1 cellular context compared by ENCODE assay signal in genomic region chr14:35826218-35826951, GRCh38.
A peak's percentile ranks its signal among the peaks of the same experiment; 100 is the strongest.
TF ChIP-seq lines count a peak whose summit lies in the region.

Gene BRMS1L, plus strand, starts transcription at chr14:35826338. Its CDS starts 179 bp downstream, at chr14:35826517.

TF ChIP-seq in HepG2, 621 proteins besides CTCF, POLR2A, EP300 and RAD21 (continued from another document and continues in another):
- TF ChIP-seq, protein P1, sequence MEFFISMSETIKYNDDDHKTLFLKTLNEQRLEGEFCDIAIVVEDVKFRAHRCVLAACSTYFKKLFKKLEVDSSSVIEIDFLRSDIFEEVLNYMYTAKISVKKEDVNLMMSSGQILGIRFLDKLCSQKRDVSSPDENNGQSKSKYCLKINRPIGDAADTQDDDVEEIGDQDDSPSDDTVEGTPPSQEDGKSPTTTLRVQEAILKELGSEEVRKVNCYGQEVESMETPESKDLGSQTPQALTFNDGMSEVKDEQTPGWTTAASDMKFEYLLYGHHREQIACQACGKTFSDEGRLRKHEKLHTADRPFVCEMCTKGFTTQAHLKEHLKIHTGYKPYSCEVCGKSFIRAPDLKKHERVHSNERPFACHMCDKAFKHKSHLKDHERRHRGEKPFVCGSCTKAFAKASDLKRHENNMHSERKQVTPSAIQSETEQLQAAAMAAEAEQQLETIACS (CRISPR knock-in tag; IDR thresholded peaks at IDR 0.05), result peak; percentile 64
- TF ChIP-seq MXD4 (CRISPR knock-in tag; IDR thresholded peaks at IDR 0.05), result peak; percentile 99
- TF ChIP-seq FOXP1 (IDR thresholded peaks at IDR 0.05), result no peak
- no peak; the same call in 1 of the 2 replicates for TF ChIP-seq FOXP1 (CRISPR knock-in tag; IDR thresholded peaks at IDR 0.05)
- peak; percentile 63; the same call in 1 of the 2 replicates for TF ChIP-seq ZSCAN12 (CRISPR knock-in tag; IDR thresholded peaks at IDR 0.05)
- TF ChIP-seq REL (CRISPR knock-in tag; conservative IDR thresholded peaks at IDR 0.05), result peak; percentile 98
- no peak; the same call in 1 of the 2 replicates for TF ChIP-seq ZNF841 (CRISPR knock-in tag; IDR thresholded peaks at IDR 0.05; ENCODE audit: borderline replicate concordance)
- peak; percentile 99 for TF ChIP-seq SMYD3 (CRISPR knock-in tag; IDR thresholded peaks at IDR 0.05)
- TF ChIP-seq MZF1 (CRISPR knock-in tag; IDR thresholded peaks at IDR 0.05; ENCODE audit: borderline replicate concordance), result peak; percentile 94; the same call in 1 of the 2 replicates
- TF ChIP-seq ZSCAN9 (CRISPR knock-in tag; IDR thresholded peaks at IDR 0.05; ENCODE audit: borderline replicate concordance), result peak; percentile 87
- TF ChIP-seq GTF3A (CRISPR knock-in tag; conservative IDR thresholded peaks at IDR 0.05), result peak; percentile 97
- peak; percentile 97 for TF ChIP-seq NFYB (CRISPR knock-in tag; IDR thresholded peaks at IDR 0.05)
- TF ChIP-seq KDM4B (CRISPR knock-in tag; IDR thresholded peaks at IDR 0.05), result peak; percentile 97
- peak; percentile 96 for TF ChIP-seq ZNF331 (CRISPR knock-in tag; IDR thresholded peaks at IDR 0.05)
- TF ChIP-seq, protein P2, sequence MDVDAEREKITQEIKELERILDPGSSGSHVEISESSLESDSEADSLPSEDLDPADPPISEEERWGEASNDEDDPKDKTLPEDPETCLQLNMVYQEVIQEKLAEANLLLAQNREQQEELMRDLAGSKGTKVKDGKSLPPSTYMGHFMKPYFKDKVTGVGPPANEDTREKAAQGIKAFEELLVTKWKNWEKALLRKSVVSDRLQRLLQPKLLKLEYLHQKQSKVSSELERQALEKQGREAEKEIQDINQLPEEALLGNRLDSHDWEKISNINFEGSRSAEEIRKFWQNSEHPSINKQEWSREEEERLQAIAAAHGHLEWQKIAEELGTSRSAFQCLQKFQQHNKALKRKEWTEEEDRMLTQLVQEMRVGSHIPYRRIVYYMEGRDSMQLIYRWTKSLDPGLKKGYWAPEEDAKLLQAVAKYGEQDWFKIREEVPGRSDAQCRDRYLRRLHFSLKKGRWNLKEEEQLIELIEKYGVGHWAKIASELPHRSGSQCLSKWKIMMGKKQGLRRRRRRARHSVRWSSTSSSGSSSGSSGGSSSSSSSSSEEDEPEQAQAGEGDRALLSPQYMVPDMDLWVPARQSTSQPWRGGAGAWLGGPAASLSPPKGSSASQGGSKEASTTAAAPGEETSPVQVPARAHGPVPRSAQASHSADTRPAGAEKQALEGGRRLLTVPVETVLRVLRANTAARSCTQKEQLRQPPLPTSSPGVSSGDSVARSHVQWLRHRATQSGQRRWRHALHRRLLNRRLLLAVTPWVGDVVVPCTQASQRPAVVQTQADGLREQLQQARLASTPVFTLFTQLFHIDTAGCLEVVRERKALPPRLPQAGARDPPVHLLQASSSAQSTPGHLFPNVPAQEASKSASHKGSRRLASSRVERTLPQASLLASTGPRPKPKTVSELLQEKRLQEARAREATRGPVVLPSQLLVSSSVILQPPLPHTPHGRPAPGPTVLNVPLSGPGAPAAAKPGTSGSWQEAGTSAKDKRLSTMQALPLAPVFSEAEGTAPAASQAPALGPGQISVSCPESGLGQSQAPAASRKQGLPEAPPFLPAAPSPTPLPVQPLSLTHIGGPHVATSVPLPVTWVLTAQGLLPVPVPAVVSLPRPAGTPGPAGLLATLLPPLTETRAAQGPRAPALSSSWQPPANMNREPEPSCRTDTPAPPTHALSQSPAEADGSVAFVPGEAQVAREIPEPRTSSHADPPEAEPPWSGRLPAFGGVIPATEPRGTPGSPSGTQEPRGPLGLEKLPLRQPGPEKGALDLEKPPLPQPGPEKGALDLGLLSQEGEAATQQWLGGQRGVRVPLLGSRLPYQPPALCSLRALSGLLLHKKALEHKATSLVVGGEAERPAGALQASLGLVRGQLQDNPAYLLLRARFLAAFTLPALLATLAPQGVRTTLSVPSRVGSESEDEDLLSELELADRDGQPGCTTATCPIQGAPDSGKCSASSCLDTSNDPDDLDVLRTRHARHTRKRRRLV (CRISPR knock-in tag; IDR thresholded peaks at IDR 0.05), result peak; percentile 99
- TF ChIP-seq ZFP36L2 (CRISPR knock-in tag; IDR thresholded peaks at IDR 0.05), result peak; percentile 98
- TF ChIP-seq, protein P3, sequence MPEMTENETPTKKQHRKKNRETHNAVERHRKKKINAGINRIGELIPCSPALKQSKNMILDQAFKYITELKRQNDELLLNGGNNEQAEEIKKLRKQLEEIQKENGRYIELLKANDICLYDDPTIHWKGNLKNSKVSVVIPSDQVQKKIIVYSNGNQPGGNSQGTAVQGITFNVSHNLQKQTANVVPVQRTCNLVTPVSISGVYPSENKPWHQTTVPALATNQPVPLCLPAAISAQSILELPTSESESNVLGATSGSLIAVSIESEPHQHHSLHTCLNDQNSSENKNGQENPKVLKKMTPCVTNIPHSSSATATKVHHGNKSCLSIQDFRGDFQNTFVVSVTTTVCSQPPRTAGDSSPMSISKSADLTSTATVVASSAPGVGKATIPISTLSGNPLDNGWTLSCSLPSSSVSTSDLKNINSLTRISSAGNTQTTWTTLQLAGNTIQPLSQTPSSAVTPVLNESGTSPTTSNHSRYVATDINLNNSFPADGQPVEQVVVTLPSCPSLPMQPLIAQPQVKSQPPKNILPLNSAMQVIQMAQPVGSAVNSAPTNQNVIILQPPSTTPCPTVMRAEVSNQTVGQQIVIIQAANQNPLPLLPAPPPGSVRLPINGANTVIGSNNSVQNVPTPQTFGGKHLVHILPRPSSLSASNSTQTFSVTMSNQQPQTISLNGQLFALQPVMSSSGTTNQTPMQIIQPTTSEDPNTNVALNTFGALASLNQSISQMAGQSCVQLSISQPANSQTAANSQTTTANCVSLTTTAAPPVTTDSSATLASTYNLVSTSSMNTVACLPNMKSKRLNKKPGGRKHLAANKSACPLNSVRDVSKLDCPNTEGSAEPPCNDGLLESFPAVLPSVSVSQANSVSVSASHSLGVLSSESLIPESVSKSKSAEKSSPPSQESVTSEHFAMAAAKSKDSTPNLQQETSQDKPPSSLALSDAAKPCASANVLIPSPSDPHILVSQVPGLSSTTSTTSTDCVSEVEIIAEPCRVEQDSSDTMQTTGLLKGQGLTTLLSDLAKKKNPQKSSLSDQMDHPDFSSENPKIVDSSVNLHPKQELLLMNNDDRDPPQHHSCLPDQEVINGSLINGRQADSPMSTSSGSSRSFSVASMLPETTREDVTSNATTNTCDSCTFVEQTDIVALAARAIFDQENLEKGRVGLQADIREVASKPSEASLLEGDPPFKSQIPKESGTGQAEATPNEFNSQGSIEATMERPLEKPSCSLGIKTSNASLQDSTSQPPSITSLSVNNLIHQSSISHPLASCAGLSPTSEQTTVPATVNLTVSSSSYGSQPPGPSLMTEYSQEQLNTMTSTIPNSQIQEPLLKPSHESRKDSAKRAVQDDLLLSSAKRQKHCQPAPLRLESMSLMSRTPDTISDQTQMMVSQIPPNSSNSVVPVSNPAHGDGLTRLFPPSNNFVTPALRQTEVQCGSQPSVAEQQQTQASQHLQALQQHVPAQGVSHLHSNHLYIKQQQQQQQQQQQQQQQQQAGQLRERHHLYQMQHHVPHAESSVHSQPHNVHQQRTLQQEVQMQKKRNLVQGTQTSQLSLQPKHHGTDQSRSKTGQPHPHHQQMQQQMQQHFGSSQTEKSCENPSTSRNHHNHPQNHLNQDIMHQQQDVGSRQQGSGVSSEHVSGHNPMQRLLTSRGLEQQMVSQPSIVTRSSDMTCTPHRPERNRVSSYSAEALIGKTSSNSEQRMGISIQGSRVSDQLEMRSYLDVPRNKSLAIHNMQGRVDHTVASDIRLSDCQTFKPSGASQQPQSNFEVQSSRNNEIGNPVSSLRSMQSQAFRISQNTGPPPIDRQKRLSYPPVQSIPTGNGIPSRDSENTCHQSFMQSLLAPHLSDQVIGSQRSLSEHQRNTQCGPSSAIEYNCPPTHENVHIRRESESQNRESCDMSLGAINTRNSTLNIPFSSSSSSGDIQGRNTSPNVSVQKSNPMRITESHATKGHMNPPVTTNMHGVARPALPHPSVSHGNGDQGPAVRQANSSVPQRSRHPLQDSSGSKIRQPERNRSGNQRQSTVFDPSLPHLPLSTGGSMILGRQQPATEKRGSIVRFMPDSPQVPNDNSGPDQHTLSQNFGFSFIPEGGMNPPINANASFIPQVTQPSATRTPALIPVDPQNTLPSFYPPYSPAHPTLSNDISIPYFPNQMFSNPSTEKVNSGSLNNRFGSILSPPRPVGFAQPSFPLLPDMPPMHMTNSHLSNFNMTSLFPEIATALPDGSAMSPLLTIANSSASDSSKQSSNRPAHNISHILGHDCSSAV (CRISPR knock-in tag; IDR thresholded peaks at IDR 0.05; ENCODE audit: borderline replicate concordance), result peak; percentile 99; the same call in 1 of the 2 replicates
- peak; percentile 82; the same call in 1 of the 2 replicates for TF ChIP-seq ZBTB37 (CRISPR knock-in tag; IDR thresholded peaks at IDR 0.05)
- peak; percentile 91 for TF ChIP-seq ZNF512 (CRISPR knock-in tag; IDR thresholded peaks at IDR 0.05)
- TF ChIP-seq ZNF20 (CRISPR knock-in tag; IDR thresholded peaks at IDR 0.05), result peak; percentile 74; the same call in 1 of the 2 replicates
- peak; percentile 65; the same call in 1 of the 2 replicates for TF ChIP-seq FIP1L1 (IDR thresholded peaks at IDR 0.05; ENCODE audit: borderline replicate concordance, insufficient read depth, low read depth, low read length)
- TF ChIP-seq HMG20A (CRISPR knock-in tag; IDR thresholded peaks at IDR 0.05; ENCODE audit: borderline replicate concordance), result peak; percentile 57; the same call in 1 of the 2 replicates
- TF ChIP-seq ZBTB42 (CRISPR knock-in tag; IDR thresholded peaks at IDR 0.05), result peak; percentile 95; the same call in 1 of the 2 replicates
- TF ChIP-seq ZBTB7B (CRISPR knock-in tag; IDR thresholded peaks at IDR 0.05), result peak; percentile 91
- peak; percentile 100 for TF ChIP-seq KLF13 (CRISPR knock-in tag; IDR thresholded peaks at IDR 0.05)
- TF ChIP-seq UBTF (CRISPR knock-in tag; IDR thresholded peaks at IDR 0.05), result peak; percentile 100
- TF ChIP-seq ONECUT2 (CRISPR knock-in tag; IDR thresholded peaks at IDR 0.05), result peak; percentile 59
- peak; percentile 99 for TF ChIP-seq PAX8 (CRISPR knock-in tag; IDR thresholded peaks at IDR 0.05; ENCODE audit: borderline replicate concordance)
- peak; percentile 95 for TF ChIP-seq KAT8 (CRISPR knock-in tag; IDR thresholded peaks at IDR 0.05)
- TF ChIP-seq EHMT2 (IDR thresholded peaks at IDR 0.05; ENCODE audit: borderline replicate concordance, low read depth, low read length), result no peak; the same call in 1 of the 2 replicates
- peak; percentile 97; the same call in 1 of the 2 replicates for TF ChIP-seq ETS1 (CRISPR knock-in tag; IDR thresholded peaks at IDR 0.05)
- peak; percentile 98 for TF ChIP-seq TOPORS (CRISPR knock-in tag; IDR thresholded peaks at IDR 0.05)
- TF ChIP-seq MAZ (IDR thresholded peaks at IDR 0.05; ENCODE audit: borderline replicate concordance, low read depth, low read length), result peak; percentile 91
- TF ChIP-seq MAZ (CRISPR knock-in tag; IDR thresholded peaks at IDR 0.05; ENCODE audit: low read depth), result peak; percentile 100
- TF ChIP-seq NCOA2 (CRISPR knock-in tag; IDR thresholded peaks at IDR 0.05), result peak; percentile 78
- no peak for TF ChIP-seq NFIB (CRISPR knock-in tag; IDR thresholded peaks at IDR 0.05; ENCODE audit: borderline replicate concordance)
- TF ChIP-seq ZNF772 (CRISPR knock-in tag; IDR thresholded peaks at IDR 0.05), result peak; percentile 99
